In the genomic region with DNA sequence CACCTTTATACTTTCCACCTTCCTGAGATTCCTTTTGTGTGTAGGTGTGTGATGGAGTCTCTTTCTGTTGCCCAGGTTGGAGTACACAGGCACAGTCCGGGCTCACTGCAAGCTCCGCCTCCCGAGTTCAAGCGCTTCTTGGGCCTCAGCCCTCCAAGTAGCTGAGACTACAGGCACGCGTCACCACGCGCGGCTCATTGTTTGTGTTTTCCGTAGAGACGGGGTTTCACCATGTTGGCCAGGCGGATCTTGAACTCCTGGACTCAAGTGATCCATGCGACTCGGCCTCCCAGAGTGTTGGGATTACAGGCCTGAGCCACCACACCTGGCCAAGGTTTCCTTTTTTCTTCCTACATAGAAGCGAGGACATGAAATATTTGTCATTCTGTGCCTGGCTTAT, we compare ENCODE assay signal across 20 cellular contexts. TPM values are rescaled to one million over a fixed set of nuclear protein-coding genes. Genes with fewer than 3 reads are reported as not detected.
"Had no signal": no experiment of that assay in that cellular context is flagged by ENCODE, and none has a peak within 500 bp of the region (broad histone marks: within the 10 kb centered on the region; RNA-seq: fewer than 3 reads in every experiment).

No MANE protein-coding gene starts in this region.

RNA-seq across cellular contexts. Expression of a gene that starts 44.0 kb away (rescaled TPM):
- total RNA-seq: activated naive CD4-positive, alpha-beta T cell treated with anti-CD3 and anti-CD28 coated beads for 36 hours; activated naive CD4-positive, alpha-beta T cell treated with anti-CD3 and anti-CD28 coated beads, Interleukin-2, amount 50 U/mL, for 72 hours; activated naive CD8-positive, alpha-beta T cell treated with anti-CD3 and anti-CD28 coated beads for 36 hours; activated naive CD8-positive, alpha-beta T cell treated with anti-CD3 and anti-CD28 coated beads, Interleukin-2, amount 10 ng/mL, durations not matched to agents 7 days and 5 days; activated T-cell treated with anti-CD3 and anti-CD28 coated beads, Interleukin-2, amount 50 U/mL, for 4 hours; activated T-cell treated with anti-CD3 and anti-CD28 coated beads, Interleukin-2, amount 50 U/mL, for 72 hours; activated T-helper 1 cell treated with anti-CD3 and anti-CD28 coated beads, Interleukin-12 subunit alpha, Interleukin-12 subunit beta, Interleukin-2, Interleukin-4 antibody, amounts not matched to agents 30 ng/mL and 10 ng/mL and 1 ng/mL, durations not matched to agents 14 hours and 24 hours and 36 hours; activated T-helper 17 cell treated with anti-CD3 and anti-CD28 coated beads, Interleukin-2, amount 50 U/mL, for 72 hours; activated T-helper 2 cell treated with anti-CD3 and anti-CD28 coated beads, Interferon-gamma antibody, Interleukin-2, Interleukin-4, amounts not matched to agents 10 μg/mL and 5 μg/mL and 100 μg/mL, durations not matched to agents 14 hours and 24 hours and 36 hours; aorta; ascending aorta; body of pancreas; bronchial epithelial cell; cerebellum had no signal
- polyA plus RNA-seq: aorta had no signal

RNA-seq across cellular contexts. Expression of a gene that starts 47.2 kb away (rescaled TPM):
- total RNA-seq: activated naive CD4-positive, alpha-beta T cell treated with anti-CD3 and anti-CD28 coated beads for 36 hours; activated naive CD4-positive, alpha-beta T cell treated with anti-CD3 and anti-CD28 coated beads, Interleukin-2, amount 50 U/mL, for 72 hours; activated naive CD8-positive, alpha-beta T cell treated with anti-CD3 and anti-CD28 coated beads for 36 hours; activated naive CD8-positive, alpha-beta T cell treated with anti-CD3 and anti-CD28 coated beads, Interleukin-2, amount 10 ng/mL, durations not matched to agents 7 days and 5 days; activated T-cell treated with anti-CD3 and anti-CD28 coated beads, Interleukin-2, amount 50 U/mL, for 4 hours; activated T-cell treated with anti-CD3 and anti-CD28 coated beads, Interleukin-2, amount 50 U/mL, for 72 hours; activated T-helper 1 cell treated with anti-CD3 and anti-CD28 coated beads, Interleukin-12 subunit alpha, Interleukin-12 subunit beta, Interleukin-2, Interleukin-4 antibody, amounts not matched to agents 30 ng/mL and 10 ng/mL and 1 ng/mL, durations not matched to agents 14 hours and 24 hours and 36 hours; activated T-helper 17 cell treated with anti-CD3 and anti-CD28 coated beads, Interleukin-2, amount 50 U/mL, for 72 hours; activated T-helper 2 cell treated with anti-CD3 and anti-CD28 coated beads, Interferon-gamma antibody, Interleukin-2, Interleukin-4, amounts not matched to agents 10 μg/mL and 5 μg/mL and 100 μg/mL, durations not matched to agents 14 hours and 24 hours and 36 hours; aorta; astrocyte; body of pancreas; breast epithelium; bronchial epithelial cell; cerebellum; chondrocyte had no signal
- polyA plus RNA-seq: adipose tissue, adrenal gland, aorta, cardiac muscle cell had no signal
